ENCODE assay signal across 1 cellular context in the genomic region with DNA sequence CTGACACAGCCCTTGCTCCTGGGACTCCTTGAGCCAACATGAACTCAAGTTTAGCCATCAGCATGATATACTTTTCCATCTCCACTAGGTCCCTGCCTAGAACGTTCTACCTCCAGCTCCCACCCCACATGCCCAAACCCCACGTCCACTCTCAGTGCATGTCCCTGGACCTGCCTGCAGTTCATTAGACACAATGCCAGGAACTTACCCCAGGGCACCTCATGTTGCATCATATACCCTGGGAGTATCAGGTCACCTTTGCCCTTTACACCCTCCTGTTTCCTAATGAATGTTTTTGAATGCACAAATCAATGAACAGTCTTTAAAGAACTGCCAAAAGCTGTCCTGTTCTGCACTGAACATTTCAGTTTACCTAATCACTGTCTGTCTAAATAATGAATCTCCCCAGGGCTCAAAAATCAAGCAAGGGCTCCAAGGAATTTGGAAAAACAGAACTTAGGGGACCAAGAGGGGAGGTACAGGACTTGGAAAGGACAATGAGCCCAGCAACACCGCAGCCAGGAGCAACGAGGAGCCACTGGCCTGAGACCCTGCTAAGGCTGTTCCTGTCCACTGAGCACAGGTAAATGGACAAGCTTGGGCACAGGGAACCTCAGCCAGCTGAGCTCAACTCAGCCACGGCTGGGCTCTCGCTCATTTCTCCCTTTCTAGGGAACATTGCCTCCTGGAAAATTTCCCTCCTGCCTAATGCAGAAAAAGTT.
A peak's percentile ranks its signal among the peaks of the same experiment; 100 is the strongest.
TF ChIP-seq lines count a peak whose summit lies in the region.

No MANE protein-coding gene starts in this region.

TF ChIP-seq in HepG2, 621 proteins besides CTCF, POLR2A, EP300 and RAD21 (continued from another document and continues in another):
- TF ChIP-seq ZNF687 (CRISPR knock-in tag; IDR thresholded peaks at IDR 0.05) (peak; percentile 44), HHEX (CRISPR knock-in tag; IDR thresholded peaks at IDR 0.05) (no peak), STAT5B (CRISPR knock-in tag; IDR thresholded peaks at IDR 0.05) (no peak), HOXA9 (CRISPR knock-in tag; IDR thresholded peaks at IDR 0.05; ENCODE audit: borderline replicate concordance) (peak; percentile 47; the same call in 1 of the 2 replicates), ZNF451 (CRISPR knock-in tag; IDR thresholded peaks at IDR 0.05) (no peak), FLYWCH1 (CRISPR knock-in tag; IDR thresholded peaks at IDR 0.05) (no peak), RARA (CRISPR knock-in tag; IDR thresholded peaks at IDR 0.05) (peak; percentile 87), ZNF318 (CRISPR knock-in tag; IDR thresholded peaks at IDR 0.05) (peak; percentile 35; the same call in 1 of the 2 replicates), NR2F2 (IDR thresholded peaks at IDR 0.05; ENCODE audit: borderline replicate concordance, low read depth) (peak; percentile 92), SYNCRIP (IDR thresholded peaks at IDR 0.05; ENCODE audit: insufficient read depth, low read depth, low read length) (no peak), MED1 (CRISPR knock-in tag; IDR thresholded peaks at IDR 0.05) (peak; percentile 95), SIX4 (CRISPR knock-in tag; IDR thresholded peaks at IDR 0.05) (peak; percentile 75; the same call in 1 of the 2 replicates), ZBTB3 (CRISPR knock-in tag; IDR thresholded peaks at IDR 0.05; ENCODE audit: borderline replicate concordance, low read depth) (0 out of 2 replicates have a peak, but pooled peaks have one; percentile 72), ISL2 (CRISPR knock-in tag; IDR thresholded peaks at IDR 0.05) (peak; percentile 72; the same call in 1 of the 2 replicates), ZNF292 (CRISPR knock-in tag; IDR thresholded peaks at IDR 0.05; ENCODE audit: borderline replicate concordance, low read depth) (peak; percentile 72; the same call in 1 of the 2 replicates), KLF16 (CRISPR knock-in tag; IDR thresholded peaks at IDR 0.05) (peak in 1 of 2 experiments; percentile 75; a peak in 1 of 4 replicates), HMG20A (CRISPR knock-in tag; IDR thresholded peaks at IDR 0.05; ENCODE audit: borderline replicate concordance) (peak; percentile 87), TCF7 (IDR thresholded peaks at IDR 0.05; ENCODE audit: low read depth) (peak; percentile 65), ZKSCAN8 (CRISPR knock-in tag; IDR thresholded peaks at IDR 0.05; ENCODE audit: borderline replicate concordance) (peak; percentile 84; the same call in 1 of the 2 replicates), ZNF543 (CRISPR knock-in tag; IDR thresholded peaks at IDR 0.05) (0 out of 2 replicates have a peak, but pooled peaks have one; percentile 76), MIER3 (CRISPR knock-in tag; IDR thresholded peaks at IDR 0.05; ENCODE audit: borderline replicate concordance) (peak; percentile 74; the same call in 1 of the 2 replicates), GFI1 (CRISPR knock-in tag; IDR thresholded peaks at IDR 0.05; ENCODE audit: borderline replicate concordance) (peak; percentile 94)
- TF ChIP-seq, protein P1, sequence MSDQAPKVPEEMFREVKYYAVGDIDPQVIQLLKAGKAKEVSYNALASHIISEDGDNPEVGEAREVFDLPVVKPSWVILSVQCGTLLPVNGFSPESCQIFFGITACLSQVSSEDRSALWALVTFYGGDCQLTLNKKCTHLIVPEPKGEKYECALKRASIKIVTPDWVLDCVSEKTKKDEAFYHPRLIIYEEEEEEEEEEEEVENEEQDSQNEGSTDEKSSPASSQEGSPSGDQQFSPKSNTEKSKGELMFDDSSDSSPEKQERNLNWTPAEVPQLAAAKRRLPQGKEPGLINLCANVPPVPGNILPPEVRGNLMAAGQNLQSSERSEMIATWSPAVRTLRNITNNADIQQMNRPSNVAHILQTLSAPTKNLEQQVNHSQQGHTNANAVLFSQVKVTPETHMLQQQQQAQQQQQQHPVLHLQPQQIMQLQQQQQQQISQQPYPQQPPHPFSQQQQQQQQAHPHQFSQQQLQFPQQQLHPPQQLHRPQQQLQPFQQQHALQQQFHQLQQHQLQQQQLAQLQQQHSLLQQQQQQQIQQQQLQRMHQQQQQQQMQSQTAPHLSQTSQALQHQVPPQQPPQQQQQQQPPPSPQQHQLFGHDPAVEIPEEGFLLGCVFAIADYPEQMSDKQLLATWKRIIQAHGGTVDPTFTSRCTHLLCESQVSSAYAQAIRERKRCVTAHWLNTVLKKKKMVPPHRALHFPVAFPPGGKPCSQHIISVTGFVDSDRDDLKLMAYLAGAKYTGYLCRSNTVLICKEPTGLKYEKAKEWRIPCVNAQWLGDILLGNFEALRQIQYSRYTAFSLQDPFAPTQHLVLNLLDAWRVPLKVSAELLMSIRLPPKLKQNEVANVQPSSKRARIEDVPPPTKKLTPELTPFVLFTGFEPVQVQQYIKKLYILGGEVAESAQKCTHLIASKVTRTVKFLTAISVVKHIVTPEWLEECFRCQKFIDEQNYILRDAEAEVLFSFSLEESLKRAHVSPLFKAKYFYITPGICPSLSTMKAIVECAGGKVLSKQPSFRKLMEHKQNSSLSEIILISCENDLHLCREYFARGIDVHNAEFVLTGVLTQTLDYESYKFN (CRISPR knock-in tag; conservative IDR thresholded peaks at IDR 0.05) = peak; percentile 94
- TF ChIP-seq, protein P2, sequence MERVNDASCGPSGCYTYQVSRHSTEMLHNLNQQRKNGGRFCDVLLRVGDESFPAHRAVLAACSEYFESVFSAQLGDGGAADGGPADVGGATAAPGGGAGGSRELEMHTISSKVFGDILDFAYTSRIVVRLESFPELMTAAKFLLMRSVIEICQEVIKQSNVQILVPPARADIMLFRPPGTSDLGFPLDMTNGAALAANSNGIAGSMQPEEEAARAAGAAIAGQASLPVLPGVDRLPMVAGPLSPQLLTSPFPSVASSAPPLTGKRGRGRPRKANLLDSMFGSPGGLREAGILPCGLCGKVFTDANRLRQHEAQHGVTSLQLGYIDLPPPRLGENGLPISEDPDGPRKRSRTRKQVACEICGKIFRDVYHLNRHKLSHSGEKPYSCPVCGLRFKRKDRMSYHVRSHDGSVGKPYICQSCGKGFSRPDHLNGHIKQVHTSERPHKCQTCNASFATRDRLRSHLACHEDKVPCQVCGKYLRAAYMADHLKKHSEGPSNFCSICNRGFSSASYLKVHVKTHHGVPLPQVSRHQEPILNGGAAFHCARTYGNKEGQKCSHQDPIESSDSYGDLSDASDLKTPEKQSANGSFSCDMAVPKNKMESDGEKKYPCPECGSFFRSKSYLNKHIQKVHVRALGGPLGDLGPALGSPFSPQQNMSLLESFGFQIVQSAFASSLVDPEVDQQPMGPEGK (CRISPR knock-in tag; IDR thresholded peaks at IDR 0.05) = peak; percentile 80
- TF ChIP-seq, protein P3, sequence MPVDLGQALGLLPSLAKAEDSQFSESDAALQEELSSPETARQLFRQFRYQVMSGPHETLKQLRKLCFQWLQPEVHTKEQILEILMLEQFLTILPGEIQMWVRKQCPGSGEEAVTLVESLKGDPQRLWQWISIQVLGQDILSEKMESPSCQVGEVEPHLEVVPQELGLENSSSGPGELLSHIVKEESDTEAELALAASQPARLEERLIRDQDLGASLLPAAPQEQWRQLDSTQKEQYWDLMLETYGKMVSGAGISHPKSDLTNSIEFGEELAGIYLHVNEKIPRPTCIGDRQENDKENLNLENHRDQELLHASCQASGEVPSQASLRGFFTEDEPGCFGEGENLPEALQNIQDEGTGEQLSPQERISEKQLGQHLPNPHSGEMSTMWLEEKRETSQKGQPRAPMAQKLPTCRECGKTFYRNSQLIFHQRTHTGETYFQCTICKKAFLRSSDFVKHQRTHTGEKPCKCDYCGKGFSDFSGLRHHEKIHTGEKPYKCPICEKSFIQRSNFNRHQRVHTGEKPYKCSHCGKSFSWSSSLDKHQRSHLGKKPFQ (CRISPR knock-in tag; IDR thresholded peaks at IDR 0.05; ENCODE audit: insufficient replicate concordance) = no peak
- TF ChIP-seq, protein P4, sequence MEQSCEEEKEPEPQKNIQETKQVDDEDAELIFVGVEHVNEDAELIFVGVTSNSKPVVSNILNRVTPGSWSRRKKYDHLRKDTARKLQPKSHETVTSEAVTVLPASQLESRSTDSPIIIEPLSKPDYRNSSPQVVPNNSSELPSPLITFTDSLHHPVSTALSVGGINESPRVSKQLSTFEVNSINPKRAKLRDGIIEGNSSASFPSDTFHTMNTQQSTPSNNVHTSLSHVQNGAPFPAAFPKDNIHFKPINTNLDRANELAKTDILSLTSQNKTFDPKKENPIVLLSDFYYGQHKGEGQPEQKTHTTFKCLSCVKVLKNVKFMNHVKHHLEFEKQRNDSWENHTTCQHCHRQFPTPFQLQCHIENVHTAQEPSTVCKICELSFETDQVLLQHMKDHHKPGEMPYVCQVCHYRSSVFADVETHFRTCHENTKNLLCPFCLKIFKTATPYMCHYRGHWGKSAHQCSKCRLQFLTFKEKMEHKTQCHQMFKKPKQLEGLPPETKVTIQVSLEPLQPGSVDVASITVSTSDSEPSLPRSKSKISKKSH (CRISPR knock-in tag; IDR thresholded peaks at IDR 0.05; ENCODE audit: borderline replicate concordance) = no peak
- TF ChIP-seq, protein P5, sequence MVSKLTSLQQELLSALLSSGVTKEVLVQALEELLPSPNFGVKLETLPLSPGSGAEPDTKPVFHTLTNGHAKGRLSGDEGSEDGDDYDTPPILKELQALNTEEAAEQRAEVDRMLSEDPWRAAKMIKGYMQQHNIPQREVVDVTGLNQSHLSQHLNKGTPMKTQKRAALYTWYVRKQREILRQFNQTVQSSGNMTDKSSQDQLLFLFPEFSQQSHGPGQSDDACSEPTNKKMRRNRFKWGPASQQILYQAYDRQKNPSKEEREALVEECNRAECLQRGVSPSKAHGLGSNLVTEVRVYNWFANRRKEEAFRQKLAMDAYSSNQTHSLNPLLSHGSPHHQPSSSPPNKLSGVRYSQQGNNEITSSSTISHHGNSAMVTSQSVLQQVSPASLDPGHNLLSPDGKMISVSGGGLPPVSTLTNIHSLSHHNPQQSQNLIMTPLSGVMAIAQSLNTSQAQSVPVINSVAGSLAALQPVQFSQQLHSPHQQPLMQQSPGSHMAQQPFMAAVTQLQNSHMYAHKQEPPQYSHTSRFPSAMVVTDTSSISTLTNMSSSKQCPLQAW (CRISPR knock-in tag; IDR thresholded peaks at IDR 0.05) = peak; percentile 74; the same call in 1 of the 2 replicates
